Comparison of ENCODE assay signal across 8 cellular contexts in the genomic region with DNA sequence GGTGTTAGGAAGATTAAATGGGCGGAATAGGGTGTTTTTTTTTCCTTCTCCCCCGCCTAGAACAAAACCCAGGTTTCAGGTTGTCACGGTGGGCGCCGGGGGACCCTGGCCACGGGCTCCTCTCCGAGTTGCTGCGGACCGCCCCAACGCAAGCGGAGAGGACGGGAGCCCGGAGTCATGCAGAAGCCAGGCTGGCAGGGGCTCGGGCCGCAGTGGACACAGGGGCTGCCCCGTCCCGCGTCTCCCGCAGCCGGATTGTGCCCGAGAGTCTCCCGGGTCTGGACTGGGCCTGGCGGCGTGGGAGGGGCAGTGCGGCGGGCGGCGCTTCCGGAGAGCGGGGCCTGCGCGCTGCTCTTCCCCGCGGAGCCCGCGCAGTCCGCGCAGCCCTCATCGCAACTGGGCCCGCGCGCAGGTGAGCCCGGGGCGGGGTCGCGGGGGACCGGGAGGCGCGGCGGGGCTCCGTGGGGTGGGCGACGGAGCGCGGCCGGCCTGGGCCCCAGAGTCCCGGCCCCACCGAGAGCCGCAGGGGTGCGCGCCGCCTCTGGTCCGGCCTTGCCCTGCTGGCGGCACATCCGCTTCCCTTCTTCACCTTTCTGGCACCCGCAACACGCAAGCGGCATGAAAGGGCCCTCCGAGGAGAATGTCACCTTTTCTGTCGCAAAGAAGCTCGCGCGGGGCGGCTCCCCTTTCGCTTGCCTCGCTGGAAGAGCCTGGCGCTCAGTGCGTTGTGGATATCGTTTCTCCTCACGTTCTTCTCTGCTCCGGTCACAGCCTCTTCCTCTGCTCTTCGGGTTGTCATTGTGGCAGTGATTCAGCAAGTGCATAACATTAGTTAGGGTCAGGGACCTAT. TPM values are rescaled to one million over a fixed set of nuclear protein-coding genes. Genes with fewer than 3 reads are reported as not detected.
DNase-seq lines count a peak whose midpoint lies in the region; ATAC-seq and TF ChIP-seq lines count a peak whose summit lies in the region.

Gene TIRAP, plus strand, starts transcription at position 352 of the 850 bp plus-strand sequence. CDS start 7,802 bp downstream, outside the sequence.

- no peak for TF ChIP-seq CTCF in PC-3 (conservative IDR thresholded peaks at IDR 0.05; ENCODE audit: low read depth, low read length)
- TF ChIP-seq CTCF in epithelial cell of proximal tubule (conservative IDR thresholded peaks at IDR 0.05; ENCODE audit: low read depth, low read length): no peak
- no peak for TF ChIP-seq CTCF in mucosa of descending colon (IDR thresholded peaks at IDR 0.05)

- DNase-seq in C1 segment of cervical spinal cord (lab: John Stamatoyannopoulos, UW): peak in 11 of 14 donors; percentile 29 to 81 (median 58)
- peak; percentile 59 for DNase-seq in PC-3
- DNase-seq in activated T-cell treated with anti-CD3 and anti-CD28 coated beads, Interleukin-2, amount 50 U/mL, for 4 hours: peak; percentile 42
- no peak for DNase-seq in epithelial cell of proximal tubule (ENCODE audit: low read depth)
- DNase-seq in mucosa of descending colon: peak; percentile 74 to 84 (median 84)

- BruUV-seq in PC-3 (replicated peaks; lab: Mats Ljungman, UMichigan): no TSS peak

- ATAC-seq in GM19328 (IDR thresholded peaks at IDR 0.05; ENCODE audit: unreplicated experiment) (peak; percentile 60), HG03460 (IDR thresholded peaks at IDR 0.05; ENCODE audit: unreplicated experiment) (peak; percentile 68), PC-3 (peak; percentile 74), mucosa of descending colon (peak; percentile 90)
- ATAC-seq in activated T-cell treated with anti-CD3 and anti-CD28 coated beads, Interleukin-2, amount 50 U/mL, for 4 hours: peak; percentile 60 to 71

- H3K4me1 Mint-ChIP-seq in activated T-cell treated with anti-CD3 and anti-CD28 coated beads, Interleukin-2, amount 50 U/mL, for 4 hours (ENCODE audit: low read depth): peaks cover 47% of the 10 kb centered on the region
- peaks cover 56% of the 10 kb centered on the region for H3K4me1 Mint-ChIP-seq in stimulated activated naive CD8-positive, alpha-beta T cell treated with anti-CD3 and anti-CD28 coated beads, Interleukin-15, Interleukin-2, amounts not matched to agents 100 ng/mL and 50 ng/mL, for 24 hours (ENCODE audit: low read depth)

- CTCF ChIA-PET in PC-3 (lab: Charles Lee): interaction anchor here (0.5 to 0.7 kb wide), 2 partner anchors 149 to 222 kb away, joined by 3 read pairs; no protein-coding TSS in a partner anchor

- H3K27ac Mint-ChIP-seq in stimulated activated naive CD8-positive, alpha-beta T cell treated with anti-CD3 and anti-CD28 coated beads, Interleukin-15, Interleukin-2, amounts not matched to agents 100 ng/mL and 50 ng/mL, for 24 hours: peak within 1 kb of the TSS; percentile 89

- peak within 1 kb of the TSS; percentile 84 for H3K27ac ChIP-seq in PC-3 (ENCODE audit: low read length)

- peaks cover 7% of the 10 kb centered on the region; the same call in 1 of the 2 replicates for H3K36me3 ChIP-seq in PC-3 (ENCODE audit: low read depth, low read length)
- no peaks in the 10 kb centered on the region for H3K36me3 ChIP-seq in mucosa of descending colon (ENCODE audit: low read depth)

- intact Hi-C loops in PC-3 (cut with micrococcal nuclease): loop anchor here (2.0 kb wide), 1 partner anchor 72 kb away; the partner anchor contains the start of genes FAM118B and RPUSD4
- intact Hi-C loops in mucosa of descending colon (cut with DNase I, micrococcal nuclease): no loop called here

- H3K4me1 ChIP-seq in PC-3 (ENCODE audit: insufficient read depth, low read length) (peaks cover 30% of the 10 kb centered on the region; the same call in 1 of the 2 replicates), mucosa of descending colon (ENCODE audit: low read depth) (peaks cover 3% of the 10 kb centered on the region)

- POLR2A ChIA-PET in PC-3 (lab: Charles Lee; ENCODE audit: unreplicated experiment): interaction anchor here (0.6 kb wide), 2 partner anchors 31 to 149 kb away, joined by 6 read pairs; no protein-coding TSS in a partner anchor

- H3K79me2 ChIP-seq in PC-3 (ENCODE audit: low read length): peaks cover 27% of the 10 kb centered on the region

- no peaks in the 10 kb centered on the region for H3K9me3 ChIP-seq in PC-3 (ENCODE audit: low read length)
- H3K9me3 ChIP-seq in mucosa of descending colon: no peaks in the 10 kb centered on the region

- H3K4me2 ChIP-seq in PC-3 (ENCODE audit: low read length): peak within 1 kb of the TSS; percentile 95

- no peaks in the 10 kb centered on the region for H3K27me3 ChIP-seq in PC-3 (ENCODE audit: low read length)

- H3F3A ChIP-seq in PC-3 (ENCODE audit: low read length, unreplicated experiment): no peaks in the 10 kb centered on the region

- peak within 1 kb of the TSS; percentile 94 for H3K4me3 Mint-ChIP-seq in activated T-cell treated with anti-CD3 and anti-CD28 coated beads, Interleukin-2, amount 50 U/mL, for 4 hours
- peak within 1 kb of the TSS; percentile 89 for H3K4me3 Mint-ChIP-seq in stimulated activated naive CD8-positive, alpha-beta T cell treated with anti-CD3 and anti-CD28 coated beads, Interleukin-15, Interleukin-2, amounts not matched to agents 100 ng/mL and 50 ng/mL, for 24 hours

- peak within 1 kb of the TSS; percentile 89 for H2AFZ ChIP-seq in PC-3 (ENCODE audit: low read length)

- H3K4me3 ChIP-seq in PC-3 (ENCODE audit: low read length): peak within 1 kb of the TSS; percentile 82
- H3K4me3 ChIP-seq in epithelial cell of proximal tubule (ENCODE audit: low read depth, low read length): peak within 1 kb of the TSS; percentile 75
- H3K4me3 ChIP-seq in mucosa of descending colon: peak within 1 kb of the TSS; percentile 54

- peak within 1 kb of the TSS; percentile 78 for H3K9ac ChIP-seq in PC-3 (ENCODE audit: low read length)

- no peaks in the 10 kb centered on the region for H3K27me3 Mint-ChIP-seq in activated T-cell treated with anti-CD3 and anti-CD28 coated beads, Interleukin-2, amount 50 U/mL, for 4 hours (ENCODE audit: low read depth)
- no peaks in the 10 kb centered on the region for H3K27me3 Mint-ChIP-seq in stimulated activated naive CD8-positive, alpha-beta T cell treated with anti-CD3 and anti-CD28 coated beads, Interleukin-15, Interleukin-2, amounts not matched to agents 100 ng/mL and 50 ng/mL, for 24 hours

- no peaks in the 10 kb centered on the region for H3K9me3 Mint-ChIP-seq in activated T-cell treated with anti-CD3 and anti-CD28 coated beads, Interleukin-2, amount 50 U/mL, for 4 hours
- H3K9me3 Mint-ChIP-seq in stimulated activated naive CD8-positive, alpha-beta T cell treated with anti-CD3 and anti-CD28 coated beads, Interleukin-15, Interleukin-2, amounts not matched to agents 100 ng/mL and 50 ng/mL, for 24 hours: no peaks in the 10 kb centered on the region

- no peaks in the 10 kb centered on the region for H4K20me1 ChIP-seq in PC-3 (ENCODE audit: low read length)

- H3K36me3 Mint-ChIP-seq in activated T-cell treated with anti-CD3 and anti-CD28 coated beads, Interleukin-2, amount 50 U/mL, for 4 hours (ENCODE audit: insufficient read depth): peaks cover 5% of the 10 kb centered on the region
- H3K36me3 Mint-ChIP-seq in stimulated activated naive CD8-positive, alpha-beta T cell treated with anti-CD3 and anti-CD28 coated beads, Interleukin-15, Interleukin-2, amounts not matched to agents 100 ng/mL and 50 ng/mL, for 24 hours (ENCODE audit: low read depth): peaks cover 5% of the 10 kb centered on the region

- H3K9me2 ChIP-seq in PC-3 (replicated peaks; ENCODE audit: low read length): no peaks in the 10 kb centered on the region

RNA-seq across cellular contexts. Expression of gene TIRAP, which starts in this region (rescaled TPM):
- total RNA-seq in PC-3 (2014; rRNA removed) (8.4 and 12.1 TPM in 2 replicates), epithelial cell of proximal tubule (2.3 and 3.8 TPM in 2 replicates), mucosa of descending colon (10 to 100 TPM; 18.5 to 24.8 (median 21.5) TPM)
- total RNA-seq in activated T-cell treated with anti-CD3 and anti-CD28 coated beads, Interleukin-2, amount 50 U/mL, for 4 hours: 1 to 10 TPM; 4.8 to 6.4 (median 5.4) TPM
